In the genomic region with DNA sequence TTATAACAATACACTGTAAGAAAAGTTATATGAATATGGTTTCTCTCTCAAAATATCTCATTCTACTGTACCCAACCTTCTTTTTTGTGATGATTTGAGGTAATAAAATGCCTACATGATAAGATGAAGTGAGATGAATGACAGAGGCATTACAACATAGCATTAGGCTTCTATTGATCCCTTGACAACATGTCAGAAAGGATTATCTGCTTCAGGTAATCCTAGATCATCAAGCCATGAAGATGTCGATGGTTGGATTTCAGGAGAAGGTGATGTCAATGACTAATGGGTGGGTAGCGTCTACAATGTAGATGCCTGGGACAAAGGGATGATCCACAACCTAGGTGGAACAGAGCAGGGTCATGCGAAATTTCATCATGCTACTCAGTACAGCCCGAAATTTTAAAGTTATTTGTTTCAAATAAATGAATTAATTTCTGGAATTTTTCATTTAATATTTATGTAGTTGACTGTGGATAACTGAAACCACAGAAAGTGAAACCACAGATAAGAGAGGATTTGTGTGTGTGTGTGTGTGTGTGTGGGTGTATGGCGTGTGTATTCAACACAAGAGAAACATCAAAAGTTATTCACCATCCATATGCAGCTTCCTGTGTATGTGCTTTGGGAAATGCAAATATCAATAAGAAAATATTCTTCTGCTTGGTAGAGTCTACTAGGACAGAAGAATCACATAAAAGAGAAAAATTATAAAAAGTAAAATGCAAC, we compare ENCODE assay signal across 29 cellular contexts.
"Had no signal": no experiment of that assay in that cellular context is flagged by ENCODE, and none has a peak within 500 bp of the region (broad histone marks: within the 10 kb centered on the region; RNA-seq: fewer than 3 reads in every experiment).

No MANE protein-coding gene starts in this region.

- DNase-seq: activated CD4-positive, alpha-beta T cell treated with anti-CD3 and anti-CD28 coated beads, Interleukin-2, amount 10 ng/mL, durations not matched to agents 24 days and 14 days; activated CD8-positive, alpha-beta memory T cell treated with anti-CD3 and anti-CD28 coated beads, Interleukin-2, amount 10 ng/mL, durations not matched to agents 7 days and 5 days; activated CD8-positive, alpha-beta T cell treated with anti-CD3 and anti-CD28 coated beads for 36 hours; activated gamma-delta T cell; activated naive CD4-positive, alpha-beta T cell treated with anti-CD3 and anti-CD28 coated beads, Interleukin-2, amount 50 U/mL, for 16 hours; activated naive CD8-positive, alpha-beta T cell treated with anti-CD3 and anti-CD28 coated beads, Interleukin-2, amount 50 U/mL, for 24 hours; activated T-cell treated with anti-CD3 and anti-CD28 coated beads for 4 hours; anterior cingulate cortex; central memory CD4-positive, alpha-beta T cell; colonic mucosa; dorsolateral prefrontal cortex; endodermal cell; esophagus squamous epithelium; foreskin keratinocyte; immature natural killer cell; left ventricle myocardium superior; mammary epithelial cell; nephron progenitor cell; posterior cingulate gyrus; stimulated activated CD4-positive, alpha-beta T cell treated with anti-CD3 and anti-CD28 coated beads, Interleukin-2, amount 100 ng/mL, for 48 hours; stimulated activated CD8-positive, alpha-beta memory T cell treated with anti-CD3 and anti-CD28 coated beads, Interleukin-4, amount 100 ng/mL, for 48 hours; stimulated activated naive B cell treated with anti-CD40 and anti-IgM and Interleukin-4, amounts not matched to agents 10 μg/mL and 1 μg/mL and 100 μg/mL, for 72 hours; SW 1271; T-helper 17 cell had no signal

- H3K27ac ChIP-seq: colonic mucosa, esophagus squamous epithelium, foreskin keratinocyte, hepatocyte, vagina, VCaP had no signal

- H3K4me1 ChIP-seq: colonic mucosa, esophagus squamous epithelium, foreskin keratinocyte, vagina had no signal

- H3K36me3 ChIP-seq: colonic mucosa, esophagus squamous epithelium, vagina had no signal

- H3K79me2 ChIP-seq: hepatocyte had no signal

- H3K9me3 ChIP-seq: colonic mucosa, esophagus squamous epithelium, vagina had no signal

- H3K4me3 ChIP-seq: colonic mucosa, dorsolateral prefrontal cortex, esophagus squamous epithelium, hepatocyte, vagina had no signal

- ATAC-seq: activated CD4-positive, CD25-positive, alpha-beta regulatory T cell treated with anti-CD3 and anti-CD28 coated beads, Interleukin-2, amount 50 U/mL, for 24 hours; activated CD8-positive, alpha-beta memory T cell treated with anti-CD3 and anti-CD28 coated beads, Interleukin-2, amount 10 ng/mL, durations not matched to agents 7 days and 5 days; activated CD8-positive, alpha-beta T cell treated with anti-CD3 and anti-CD28 coated beads for 36 hours; activated naive CD8-positive, alpha-beta T cell treated with anti-CD3 and anti-CD28 coated beads, Interleukin-2, amount 50 U/mL, for 24 hours; foreskin keratinocyte; left ventricle myocardium superior; sciatic nerve; stimulated activated naive B cell treated with anti-CD40 and anti-IgM and Interleukin-4, amounts not matched to agents 10 μg/mL and 1 μg/mL and 100 μg/mL, for 72 hours; T-helper 17 cell had no signal

- H3K27me3 ChIP-seq: colonic mucosa, dorsolateral prefrontal cortex, esophagus squamous epithelium, foreskin keratinocyte, hepatocyte, vagina had no signal

- H2AFZ ChIP-seq: hepatocyte had no signal

- H3K4me2 ChIP-seq: hepatocyte had no signal
